22 cellular contexts compared by ENCODE assay signal in the genomic region with DNA sequence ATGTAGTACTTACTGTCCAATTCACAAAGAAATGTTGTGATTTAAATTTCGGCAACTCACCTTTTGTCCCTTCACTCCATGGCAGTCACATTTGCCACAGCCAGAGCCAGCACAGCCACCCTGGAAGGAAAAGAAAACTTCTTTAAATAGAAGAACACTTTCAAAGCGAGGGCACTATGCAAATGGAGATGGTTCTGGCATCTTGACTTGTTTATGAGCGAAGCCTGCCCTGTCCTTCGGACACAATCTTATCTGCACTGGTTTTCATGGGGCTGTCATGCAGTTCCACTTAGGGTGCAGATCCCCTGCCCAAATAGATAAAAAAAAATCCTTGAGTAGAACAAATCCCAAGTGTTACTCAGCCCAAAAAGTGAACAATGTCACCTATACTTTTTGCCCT.
DNase-seq lines count a peak whose midpoint lies in the region; ATAC-seq and TF ChIP-seq lines count a peak whose summit lies in the region.
"Had no signal": no experiment of that assay in that cellular context is flagged by ENCODE, and none has a peak within 500 bp of the region (broad histone marks: within the 10 kb centered on the region; RNA-seq: fewer than 3 reads in every experiment).

No MANE protein-coding gene starts in this region.

- no peak overlapping the region for H2AFZ ChIP-seq in MM.1S (ENCODE audit: low read length)

- H3K9me3 Mint-ChIP-seq in activated CD4-positive, alpha-beta T cell treated with anti-CD3 and anti-CD28 coated beads, Interleukin-2, amount 10 ng/mL, durations not matched to agents 24 days and 14 days = no peaks in the 10 kb centered on the region
- H3K9me3 Mint-ChIP-seq in osteocyte (ENCODE audit: unreplicated experiment) = no peaks in the 10 kb centered on the region

- H3K4me3 ChIP-seq in heart left ventricle (peak overlapping the region in 7 of 12 donors; percentile 17 to 40 (median 29)), vagina (no peak overlapping the region), MM.1S (ENCODE audit: low read length) (no peak overlapping the region)
- H3K4me3 ChIP-seq: HAP-1 had no signal

- TF ChIP-seq CTCF in heart left ventricle (IDR thresholded peaks at IDR 0.05) (no peak), osteocyte (IDR thresholded peaks at IDR 0.05) (no peak), vagina (IDR thresholded peaks at IDR 0.05) (no peak), MM.1S (IDR thresholded peaks at IDR 0.05; ENCODE audit: low read length) (no peak)

- H3K4me1 Mint-ChIP-seq in activated CD4-positive, alpha-beta T cell treated with anti-CD3 and anti-CD28 coated beads, Interleukin-2, amount 10 ng/mL, durations not matched to agents 24 days and 14 days = no peaks in the 10 kb centered on the region
- peaks cover 74% of the 10 kb centered on the region for H3K4me1 Mint-ChIP-seq in osteocyte (ENCODE audit: unreplicated experiment)

- H3K9ac ChIP-seq in MM.1S (ENCODE audit: low read length) = no peak overlapping the region
- H3K9ac ChIP-seq: KMS-11 had no signal

- no peaks in the 10 kb centered on the region for H4K20me1 ChIP-seq in MM.1S (ENCODE audit: insufficient read depth, low read length)

- H3K4me2 ChIP-seq in MM.1S (ENCODE audit: low read depth, low read length) = no peak overlapping the region
- H3K4me2 ChIP-seq: KMS-11 had no signal

- peaks cover 16% of the 10 kb centered on the region for H3K27me3 Mint-ChIP-seq in activated CD4-positive, alpha-beta T cell treated with anti-CD3 and anti-CD28 coated beads, Interleukin-2, amount 10 ng/mL, durations not matched to agents 24 days and 14 days
- no peaks in the 10 kb centered on the region for H3K27me3 Mint-ChIP-seq in osteocyte (ENCODE audit: unreplicated experiment)

- H3K9me2 ChIP-seq in MM.1S (replicated peaks; ENCODE audit: insufficient read depth, low read length) = no peaks in the 10 kb centered on the region

- no peak overlapping the region for H3K4me3 Mint-ChIP-seq in activated CD4-positive, alpha-beta T cell treated with anti-CD3 and anti-CD28 coated beads, Interleukin-2, amount 10 ng/mL, durations not matched to agents 24 days and 14 days
- H3K4me3 Mint-ChIP-seq in osteocyte (ENCODE audit: unreplicated experiment) = no peak overlapping the region

- DNase-seq in activated CD4-positive, alpha-beta T cell treated with anti-CD3 and anti-CD28 coated beads, Interleukin-2, amount 10 ng/mL, durations not matched to agents 24 days and 14 days = peak; percentile 36
- DNase-seq in activated CD4-positive, alpha-beta T cell treated with anti-CD3 and anti-CD28 coated beads for 48 hours = no peak
- DNase-seq in heart left ventricle (no peak), osteocyte (ENCODE audit: extremely low spot score, unreplicated experiment) (no peak), vagina (ENCODE audit: extremely low spot score in 2 of 2) (no peak), MM.1S (no peak)
- no peak for DNase-seq in activated CD4-positive, alpha-beta T cell treated with anti-CD3 and anti-CD28 coated beads, Interleukin-2, amount 50 U/mL, for 4 hours
- DNase-seq: AML-193, COR-L47, DMS 273 treated with DMSO at 0.1 percent for 48 hours, DND-41, NCI-H1417, NCI-H187, NCI-H226, NCI-H524, NCI-H82, PC-3, RPMI8226 had no signal

- no peaks in the 10 kb centered on the region for H3K79me2 ChIP-seq in MM.1S (ENCODE audit: low read length)

- no peak for TF ChIP-seq POLR2A in heart left ventricle (IDR thresholded peaks at IDR 0.05)
- TF ChIP-seq POLR2A in vagina (IDR thresholded peaks at IDR 0.05) = no peak

- intact Hi-C loops in activated CD4-positive, alpha-beta T cell treated with anti-CD3 and anti-CD28 coated beads, Interleukin-2, amount 10 ng/mL, durations not matched to agents 24 days and 14 days (cut with micrococcal nuclease) = no loop called here
- intact Hi-C loops in heart left ventricle (cut with DNase I) = loop anchor here in 2 of 10 donors (5.0 to 10.0 kb wide), 2 partner anchors 62 to 170 kb away; a partner anchor contains a TSS
- intact Hi-C loops in vagina (cut with DNase I) = no loop called here

- no peaks in the 10 kb centered on the region for H3F3A ChIP-seq in MM.1S (ENCODE audit: insufficient read depth, low read length)

- H3K27me3 ChIP-seq in heart left ventricle (no peaks in the 10 kb centered on the region), vagina (no peaks in the 10 kb centered on the region), MM.1S (replicated peaks; ENCODE audit: insufficient read depth, low read length) (no peaks in the 10 kb centered on the region)

- H3K27ac ChIP-seq in heart left ventricle = peak overlapping the region; percentile 41 to 84 (median 68)
- H3K27ac ChIP-seq in vagina = peak overlapping the region; percentile 2
- no peak overlapping the region for H3K27ac ChIP-seq in MM.1S (ENCODE audit: low read length)
- H3K27ac ChIP-seq: 22Rv1, KMS-11 had no signal

- 43 to 65% (median 50%) methylated on average over 4 of the region's 4 CpGs for WGBS in heart left ventricle, 4 donors

- H3K36me3 ChIP-seq in heart left ventricle = peaks cover 0 to 22% (median 0%) of the 10 kb centered on the region in 9 donors
- H3K36me3 ChIP-seq in vagina = no peaks in the 10 kb centered on the region
- H3K36me3 ChIP-seq in MM.1S (replicated peaks; ENCODE audit: insufficient read depth, low read length) = no peaks in the 10 kb centered on the region
- H3K36me3 ChIP-seq: HAP-1 had no signal

- no peaks in the 10 kb centered on the region for H3K36me3 Mint-ChIP-seq in activated CD4-positive, alpha-beta T cell treated with anti-CD3 and anti-CD28 coated beads, Interleukin-2, amount 10 ng/mL, durations not matched to agents 24 days and 14 days (ENCODE audit: low read depth)
- H3K36me3 Mint-ChIP-seq in osteocyte (ENCODE audit: unreplicated experiment) = peaks cover 33% of the 10 kb centered on the region

- H3K27ac Mint-ChIP-seq in activated CD4-positive, alpha-beta T cell treated with anti-CD3 and anti-CD28 coated beads, Interleukin-2, amount 10 ng/mL, durations not matched to agents 24 days and 14 days = no peak overlapping the region
- H3K27ac Mint-ChIP-seq in osteocyte (ENCODE audit: unreplicated experiment) = peak overlapping the region; percentile 99

- ATAC-seq in heart left ventricle (peak; percentile 28 to 76 (median 58)), esophagus mucosa (no peak)
- ATAC-seq: PC-3 had no signal

- no peaks in the 10 kb centered on the region for H3K9me3 ChIP-seq in heart left ventricle
- no peaks in the 10 kb centered on the region for H3K9me3 ChIP-seq in vagina
- no peaks in the 10 kb centered on the region for H3K9me3 ChIP-seq in MM.1S (replicated peaks; ENCODE audit: insufficient read depth, low read length)
- H3K9me3 ChIP-seq: HAP-1 had no signal

- H3K4me1 ChIP-seq in heart left ventricle = peaks cover 12 to 100% (median 83%) of the 10 kb centered on the region in 12 donors
- H3K4me1 ChIP-seq in vagina = peaks cover 52% of the 10 kb centered on the region
- no peaks in the 10 kb centered on the region for H3K4me1 ChIP-seq in MM.1S (ENCODE audit: low read length)
- H3K4me1 ChIP-seq: HAP-1 had no signal

Comparison
In these comparisons a context has a peak if more than half of its experiments do, and no peak if none do; other contexts are left out.
1. H3K4me3 ChIP-seq: peak in heart left ventricle (7 of 12); none in vagina (0 of 2) and MM.1S (single experiment).